In genomic region chr1:35573198-35573775, GRCh38 we compare ENCODE assay signal across 8 cellular contexts.
DNase-seq lines count a peak whose midpoint lies in the region; ATAC-seq and TF ChIP-seq lines count a peak whose summit lies in the region.

Gene TFAP2E (plus strand): TSS chr1:35573314. CDS start chr1:35573578, 264 bp downstream.

- in situ Hi-C loops in astrocyte of the spinal cord (cut with HindIII; ENCODE audit: low sequenced_read_pairs), result no loop called here

- peak; percentile 25 for DNase-seq in stimulated activated CD4-positive, alpha-beta T cell treated with anti-CD3 and anti-CD28 coated beads, Interleukin-15, amount 100 ng/mL, for 24 hours
- no peak for DNase-seq in stimulated activated CD4-positive, alpha-beta T cell treated with anti-CD3 and anti-CD28 coated beads, Interleukin-1b, Interleukin-23, amount 100 ng/mL, for 48 hours
- DNase-seq in astrocyte of the spinal cord (ENCODE audit: low read depth, low spot score) (peak; percentile 46), hepatic stellate cell (ENCODE audit: low spot score) (peak; percentile 72), retina (peak; percentile 81)
- DNase-seq in activated CD4-positive, alpha-beta T cell treated with anti-CD3 and anti-CD28 coated beads for 1 hour, result no peak

- no peak for TF ChIP-seq CTCF in astrocyte of the spinal cord (IDR thresholded peaks at IDR 0.05; ENCODE audit: low read depth, low read length)

- peak within 1 kb of the TSS; percentile 43 for H3K4me3 ChIP-seq in astrocyte of the spinal cord (ENCODE audit: low read depth, low read length)

- ATAC-seq in GM19328 (IDR thresholded peaks at IDR 0.05; ENCODE audit: unreplicated experiment), result no peak
- no peak for ATAC-seq in GM21723 (IDR thresholded peaks at IDR 0.05; ENCODE audit: unreplicated experiment)

Comparison
In these comparisons a context has a peak if more than half of its experiments do, and no peak if none do; other contexts are left out.
1. DNase-seq: peak in stimulated activated CD4-positive, alpha-beta T cell treated with anti-CD3 and anti-CD28 coated beads, Interleukin-15, amount 100 ng/mL, for 24 hours (single experiment), astrocyte of the spinal cord (single experiment), hepatic stellate cell (single experiment) and retina (single experiment); none in stimulated activated CD4-positive, alpha-beta T cell treated with anti-CD3 and anti-CD28 coated beads, Interleukin-1b, Interleukin-23, amount 100 ng/mL, for 48 hours (single experiment) and activated CD4-positive, alpha-beta T cell treated with anti-CD3 and anti-CD28 coated beads for 1 hour (single experiment).